In genomic region chr3:97823081-97823480, GRCh38 we compare ENCODE assay signal across 1 cellular context.
TF ChIP-seq lines count a peak whose summit lies in the region.

No MANE protein-coding gene starts in this region.

TF ChIP-seq in H1, 55 proteins besides CTCF, POLR2A, EP300 and RAD21 (continued from another document):
- TF ChIP-seq SIN3A (conservative IDR thresholded peaks at IDR 0.05 in 1 of 2, IDR thresholded peaks at IDR 0.05 in 1 of 2; ENCODE audit: low read depth in 1 of 2, low read length in 2 of 2) (no peak), KDM1A (IDR thresholded peaks at IDR 0.05; ENCODE audit: borderline replicate concordance, low read length) (no peak), E2F6 (IDR thresholded peaks at IDR 0.05) (no peak), MAFK (IDR thresholded peaks at IDR 0.05; ENCODE audit: low read depth, low read length) (no peak), JUND (IDR thresholded peaks at IDR 0.05; ENCODE audit: low read length) (no peak), SUZ12 (IDR thresholded peaks at IDR 0.05; ENCODE audit: low read length) (no peak)
